Comparison of ENCODE assay signal across 19 cellular contexts in the genomic region with DNA sequence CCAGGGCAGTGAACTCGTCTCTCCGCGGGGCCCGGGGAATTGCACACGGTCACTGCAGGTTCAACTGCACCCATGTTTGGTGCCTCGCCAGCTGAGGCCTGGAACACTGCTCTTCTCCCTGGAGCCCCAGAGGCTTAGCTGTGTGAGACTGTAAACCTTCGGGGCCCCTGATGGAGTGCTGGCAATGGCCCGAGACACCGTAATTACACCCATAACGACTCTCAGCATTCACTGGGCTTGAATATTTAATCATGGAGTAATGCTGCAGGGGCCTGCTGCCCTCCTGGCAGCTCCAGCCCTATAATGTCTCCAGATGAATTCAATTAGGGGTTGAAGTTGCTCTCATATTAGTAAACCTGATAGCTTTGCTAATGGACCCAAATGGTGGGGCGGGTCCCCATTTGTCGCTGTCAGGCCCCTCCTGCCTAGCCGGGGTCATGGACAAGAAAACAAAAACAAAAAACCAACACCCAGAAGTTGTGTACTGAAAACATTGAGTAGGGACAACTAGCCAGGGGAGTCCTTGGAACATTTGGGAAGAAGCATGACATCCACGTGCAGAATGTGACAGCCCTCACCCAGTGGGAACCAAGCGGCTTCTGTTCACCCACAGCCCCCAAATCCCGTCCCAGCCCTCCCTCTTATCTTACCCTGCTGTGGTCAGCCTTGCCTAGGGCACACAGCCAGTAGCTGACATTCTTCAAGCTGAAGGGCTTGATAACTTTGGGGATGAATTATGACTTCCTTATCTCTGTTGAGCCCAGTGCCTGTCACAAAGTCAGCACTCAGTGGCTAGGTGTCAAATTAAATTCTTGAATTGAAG.
DNase-seq lines count a peak whose midpoint lies in the region; ATAC-seq and TF ChIP-seq lines count a peak whose summit lies in the region.
"Had no signal": no experiment of that assay in that cellular context is flagged by ENCODE, and none has a peak within 500 bp of the region (broad histone marks: within the 10 kb centered on the region; RNA-seq: fewer than 3 reads in every experiment).

No MANE protein-coding gene starts in this region.

- peaks cover 54% of the 10 kb centered on the region for H3K27me3 Mint-ChIP-seq in mesothelial cell of epicardium (ENCODE audit: low read depth)
- H3K27me3 Mint-ChIP-seq in activated CD8-positive, alpha-beta T cell treated with anti-CD3 and anti-CD28 coated beads for 36 hours, result no peaks in the 10 kb centered on the region
- H3K27me3 Mint-ChIP-seq: activated CD4-positive, alpha-beta T cell treated with anti-CD3 and anti-CD28 coated beads for 36 hours had no signal

- no peak for ATAC-seq in activated CD8-positive, alpha-beta T cell treated with anti-CD3 and anti-CD28 coated beads for 36 hours
- ATAC-seq: activated CD4-positive, alpha-beta T cell treated with anti-CD3 and anti-CD28 coated beads for 36 hours; effector memory CD8-positive, alpha-beta T cell; psoas muscle had no signal

- H3K27ac Mint-ChIP-seq in mesothelial cell of epicardium, result peak overlapping the region; percentile 50
- no peak overlapping the region for H3K27ac Mint-ChIP-seq in activated CD8-positive, alpha-beta T cell treated with anti-CD3 and anti-CD28 coated beads for 36 hours
- H3K27ac Mint-ChIP-seq: activated CD4-positive, alpha-beta T cell treated with anti-CD3 and anti-CD28 coated beads for 36 hours; B cell; effector memory CD8-positive, alpha-beta T cell; T-helper 2 cell treated with Interferon-gamma antibody and Interleukin-4, amounts not matched to agents 5 μg/mL and 100 μg/mL, for 36 hours had no signal

- POLR2A ChIA-PET in activated CD8-positive, alpha-beta T cell treated with anti-CD3 and anti-CD28 coated beads for 36 hours (lab: Charles Lee), result interaction anchor here (0.9 to 1.4 kb wide), 2 partner anchors 9 kb away, joined by 3 read pairs; no protein-coding TSS in a partner anchor

- CTCF ChIA-PET in activated CD8-positive, alpha-beta T cell treated with anti-CD3 and anti-CD28 coated beads for 36 hours (lab: Charles Lee), result interaction anchor here (1.1 kb wide), 1 partner anchor 19 kb away, joined by 3 read pairs; no protein-coding TSS in a partner anchor

- H3K9me3 Mint-ChIP-seq in mesothelial cell of epicardium, result no peaks in the 10 kb centered on the region
- H3K9me3 Mint-ChIP-seq in activated CD8-positive, alpha-beta T cell treated with anti-CD3 and anti-CD28 coated beads for 36 hours, result no peaks in the 10 kb centered on the region
- H3K9me3 Mint-ChIP-seq: effector memory CD8-positive, alpha-beta T cell; neural crest cell; T-helper 2 cell treated with Interferon-gamma antibody and Interleukin-4, amounts not matched to agents 5 μg/mL and 100 μg/mL, for 36 hours had no signal

- H3K4me3 Mint-ChIP-seq in mesothelial cell of epicardium, result no peak overlapping the region
- no peak overlapping the region for H3K4me3 Mint-ChIP-seq in activated CD8-positive, alpha-beta T cell treated with anti-CD3 and anti-CD28 coated beads for 36 hours
- H3K4me3 Mint-ChIP-seq: activated CD4-positive, alpha-beta T cell treated with anti-CD3 and anti-CD28 coated beads for 36 hours; B cell; effector memory CD8-positive, alpha-beta T cell; neural crest cell; T-helper 2 cell treated with Interferon-gamma antibody and Interleukin-4, amounts not matched to agents 5 μg/mL and 100 μg/mL, for 36 hours had no signal

- no peaks in the 10 kb centered on the region for H3K36me3 Mint-ChIP-seq in mesothelial cell of epicardium
- H3K36me3 Mint-ChIP-seq in activated CD8-positive, alpha-beta T cell treated with anti-CD3 and anti-CD28 coated beads for 36 hours (ENCODE audit: low read depth), result no peaks in the 10 kb centered on the region

- TF ChIP-seq POLR2A in erythroblast (IDR thresholded peaks at IDR 0.05; ENCODE audit: low read length), result no peak

- peak in 74 of 76 experiments; percentile 22 to 92 (median 74) for DNase-seq in HUDEP-2 (lab: John Stamatoyannopoulos, UW; ENCODE audit: unreplicated experiment in 76 of 76)
- DNase-seq in NCI-H69 (lab: John Stamatoyannopoulos, UW), result peak; percentile 83
- DNase-seq in erythroblast (lab: John Stamatoyannopoulos, UW), result peak; percentile 85 to 94
- no peak for DNase-seq in mesothelial cell of epicardium (ENCODE audit: low spot score in 2 of 2, unreplicated experiment in 2 of 2)
- no peak for DNase-seq in UCSD-AML1 (lab: John Stamatoyannopoulos, UW; ENCODE audit: unreplicated experiment)
- DNase-seq in activated CD8-positive, alpha-beta T cell treated with anti-CD3 and anti-CD28 coated beads for 36 hours, result no peak
- DNase-seq in activated T-cell treated with anti-CD3 and anti-CD28 coated beads, Interleukin-2, amount 50 U/mL, for 1 hour, result no peak
- DNase-seq: activated CD4-positive, alpha-beta T cell treated with anti-CD3 and anti-CD28 coated beads for 36 hours; activated effector memory CD4-positive, alpha-beta T cell treated with anti-CD3 and anti-CD28 coated beads, Interleukin-2, amount 50 U/mL, for 16 hours; effector memory CD8-positive, alpha-beta T cell; hippocampal formation; NCI-H1930; NCI-H526 treated with DMSO at 0.1 percent for 48 hours; psoas muscle; spleen; testis had no signal

- intact Hi-C loops in activated CD8-positive, alpha-beta T cell treated with anti-CD3 and anti-CD28 coated beads for 36 hours (cut with micrococcal nuclease), result no loop called here

- peaks cover 15% of the 10 kb centered on the region for H3K4me1 Mint-ChIP-seq in mesothelial cell of epicardium
- no peaks in the 10 kb centered on the region for H3K4me1 Mint-ChIP-seq in activated CD8-positive, alpha-beta T cell treated with anti-CD3 and anti-CD28 coated beads for 36 hours (ENCODE audit: low read depth)
- H3K4me1 Mint-ChIP-seq: activated CD4-positive, alpha-beta T cell treated with anti-CD3 and anti-CD28 coated beads for 36 hours; B cell; neural crest cell had no signal

- no peak for TF ChIP-seq CTCF in mesothelial cell of epicardium (IDR thresholded peaks at IDR 0.05; ENCODE audit: unreplicated experiment)
- TF ChIP-seq CTCF in activated CD8-positive, alpha-beta T cell treated with anti-CD3 and anti-CD28 coated beads for 36 hours (IDR thresholded peaks at IDR 0.05), result no peak

Comparison
In these comparisons a context has a peak if more than half of its experiments do, and no peak if none do; other contexts are left out.
1. DNase-seq: peak in HUDEP-2 (74 of 76), NCI-H69 (single experiment) and erythroblast (2 of 2); none in mesothelial cell of epicardium (0 of 2), UCSD-AML1 (single experiment), activated CD8-positive, alpha-beta T cell treated with anti-CD3 and anti-CD28 coated beads for 36 hours (single experiment) and activated T-cell treated with anti-CD3 and anti-CD28 coated beads, Interleukin-2, amount 50 U/mL, for 1 hour (single experiment).